In the genomic region with DNA sequence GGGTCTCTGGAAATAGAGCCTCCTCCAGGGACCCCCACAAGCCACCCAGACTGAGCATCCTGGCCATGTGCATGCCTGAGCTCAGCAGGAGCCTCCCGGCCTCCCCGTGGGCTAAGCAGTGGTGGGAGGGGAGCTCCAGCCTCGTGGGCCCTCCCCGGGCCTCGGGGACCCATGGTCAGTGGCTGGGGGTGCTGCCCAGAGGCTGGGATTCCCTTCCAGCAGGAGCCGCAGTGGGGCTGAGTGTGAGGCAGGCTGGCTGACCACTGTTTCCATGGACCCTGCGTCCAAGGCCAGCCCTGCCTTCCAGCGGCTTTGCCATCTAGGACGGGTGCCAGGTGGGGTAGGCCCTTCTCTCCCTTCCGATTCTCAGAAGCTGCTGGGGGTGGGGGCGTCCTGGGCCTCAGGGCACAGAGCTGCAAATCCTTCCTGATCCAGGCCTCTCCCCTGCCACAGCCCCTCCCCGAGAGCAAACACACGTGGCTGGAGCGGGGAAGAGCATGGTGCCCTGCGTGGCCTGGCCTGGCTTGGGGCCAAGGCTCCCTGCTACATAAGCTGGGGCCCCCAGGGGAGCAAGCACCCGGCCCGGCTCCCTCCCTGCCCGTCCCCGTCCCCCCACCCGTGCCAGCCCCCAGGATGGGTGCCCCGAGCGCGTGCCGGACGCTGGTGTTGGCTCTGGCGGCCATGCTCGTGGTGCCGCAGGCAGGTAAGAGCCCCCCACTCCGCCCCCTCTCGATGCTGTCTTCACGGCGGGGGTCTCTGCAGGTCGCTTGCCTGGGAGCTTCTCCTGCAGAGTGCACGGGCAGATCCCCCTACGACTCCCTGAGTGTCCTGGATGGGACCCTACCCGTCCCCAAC, we compare ENCODE assay signal across 19 cellular contexts. TPM values are rescaled to one million over a fixed set of nuclear protein-coding genes. Genes with fewer than 3 reads are reported as not detected.
DNase-seq lines count a peak whose midpoint lies in the region; ATAC-seq, FAIRE-seq and TF ChIP-seq lines count a peak whose summit lies in the region.
"Had no signal": no experiment of that assay in that cellular context is flagged by ENCODE, and none has a peak within 500 bp of the region (broad histone marks: within the 10 kb centered on the region; RNA-seq: fewer than 3 reads in every experiment).

A gene with protein sequence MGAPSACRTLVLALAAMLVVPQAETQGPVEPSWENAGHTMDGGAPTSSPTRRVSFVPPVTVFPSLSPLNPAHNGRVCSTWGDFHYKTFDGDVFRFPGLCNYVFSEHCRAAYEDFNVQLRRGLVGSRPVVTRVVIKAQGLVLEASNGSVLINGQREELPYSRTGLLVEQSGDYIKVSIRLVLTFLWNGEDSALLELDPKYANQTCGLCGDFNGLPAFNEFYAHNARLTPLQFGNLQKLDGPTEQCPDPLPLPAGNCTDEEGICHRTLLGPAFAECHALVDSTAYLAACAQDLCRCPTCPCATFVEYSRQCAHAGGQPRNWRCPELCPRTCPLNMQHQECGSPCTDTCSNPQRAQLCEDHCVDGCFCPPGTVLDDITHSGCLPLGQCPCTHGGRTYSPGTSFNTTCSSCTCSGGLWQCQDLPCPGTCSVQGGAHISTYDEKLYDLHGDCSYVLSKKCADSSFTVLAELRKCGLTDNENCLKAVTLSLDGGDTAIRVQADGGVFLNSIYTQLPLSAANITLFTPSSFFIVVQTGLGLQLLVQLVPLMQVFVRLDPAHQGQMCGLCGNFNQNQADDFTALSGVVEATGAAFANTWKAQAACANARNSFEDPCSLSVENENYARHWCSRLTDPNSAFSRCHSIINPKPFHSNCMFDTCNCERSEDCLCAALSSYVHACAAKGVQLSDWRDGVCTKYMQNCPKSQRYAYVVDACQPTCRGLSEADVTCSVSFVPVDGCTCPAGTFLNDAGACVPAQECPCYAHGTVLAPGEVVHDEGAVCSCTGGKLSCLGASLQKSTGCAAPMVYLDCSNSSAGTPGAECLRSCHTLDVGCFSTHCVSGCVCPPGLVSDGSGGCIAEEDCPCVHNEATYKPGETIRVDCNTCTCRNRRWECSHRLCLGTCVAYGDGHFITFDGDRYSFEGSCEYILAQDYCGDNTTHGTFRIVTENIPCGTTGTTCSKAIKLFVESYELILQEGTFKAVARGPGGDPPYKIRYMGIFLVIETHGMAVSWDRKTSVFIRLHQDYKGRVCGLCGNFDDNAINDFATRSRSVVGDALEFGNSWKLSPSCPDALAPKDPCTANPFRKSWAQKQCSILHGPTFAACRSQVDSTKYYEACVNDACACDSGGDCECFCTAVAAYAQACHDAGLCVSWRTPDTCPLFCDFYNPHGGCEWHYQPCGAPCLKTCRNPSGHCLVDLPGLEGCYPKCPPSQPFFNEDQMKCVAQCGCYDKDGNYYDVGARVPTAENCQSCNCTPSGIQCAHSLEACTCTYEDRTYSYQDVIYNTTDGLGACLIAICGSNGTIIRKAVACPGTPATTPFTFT (N-terminal part only) (plus strand): TSS at position 576 of the 855 bp plus-strand sequence. CDS start 58 bp downstream, at position 634.

- no peak for ATAC-seq in left ventricle myocardium superior

- DNase-seq in GM12892 (ENCODE audit: insufficient read length) (peak; percentile 25), NT2/D1 (ENCODE audit: low read depth, low spot score) (no peak), left ventricle myocardium superior (peak; percentile 29), SHP77 treated with DMSO at 0.1 percent for 48 hours (lab: John Stamatoyannopoulos, UW) (no peak), cortex of kidney (lab: John Stamatoyannopoulos, UW) (no peak), DMS53 treated with DMSO at 0.1 percent for 48 hours (lab: John Stamatoyannopoulos, UW; ENCODE audit: unreplicated experiment) (no peak), AG20443 (ENCODE audit: low spot score) (no peak)
- DNase-seq: activated T-cell treated with anti-CD3 and anti-CD28 coated beads, Interleukin-2, amount 50 U/mL, for 48 hours; CD4-positive, CD25-positive, alpha-beta regulatory T cell; midbrain; NCI-H1105 treated with DMSO at 0.1 percent for 48 hours; NCI-H226; stimulated activated CD4-positive, alpha-beta T cell treated with anti-CD3 and anti-CD28 coated beads, Interleukin-1b, Interleukin-23, amount 100 ng/mL, for 48 hours; T-helper 2 cell had no signal

- intact Hi-C loops in left ventricle myocardium superior (cut with micrococcal nuclease) = no loop called here

- no peak for FAIRE-seq in GM12892 (lab: Jason Lieb, UNC)
- FAIRE-seq: RCC 7860, urothelium cell line had no signal

- no peaks in the 10 kb centered on the region for H3K36me3 ChIP-seq in NT2/D1 (ENCODE audit: insufficient read depth, insufficient read length, low read length)
- H3K36me3 ChIP-seq in rectal smooth muscle tissue (ENCODE audit: control insufficient read depth, insufficient read depth, low read length) = no peaks in the 10 kb centered on the region
- H3K36me3 ChIP-seq: ascending aorta had no signal

- H3K9me3 ChIP-seq in NT2/D1 (ENCODE audit: insufficient read depth, low read length) = no peaks in the 10 kb centered on the region
- H3K9me3 ChIP-seq: ascending aorta had no signal

- H3K27ac ChIP-seq in rectal smooth muscle tissue (ENCODE audit: low read depth, low read length) = no peak within 1 kb of the TSS
- H3K27ac ChIP-seq: ascending aorta had no signal

- H3K9ac ChIP-seq in NT2/D1 (ENCODE audit: insufficient read length, low read depth) (peak within 1 kb of the TSS; percentile 32), rectal smooth muscle tissue (ENCODE audit: low read length) (no peak within 1 kb of the TSS)

- no peaks in the 10 kb centered on the region for H3K27me3 ChIP-seq in NT2/D1 (ENCODE audit: insufficient read depth, insufficient read length)
- peaks cover 2% of the 10 kb centered on the region for H3K27me3 ChIP-seq in rectal smooth muscle tissue (ENCODE audit: control insufficient read depth, insufficient read depth, low read length)
- H3K27me3 ChIP-seq: ascending aorta had no signal

- H3K4me1 ChIP-seq in NT2/D1 (ENCODE audit: insufficient read depth, insufficient read length) (peaks cover 30% of the 10 kb centered on the region), rectal smooth muscle tissue (ENCODE audit: control insufficient read depth, insufficient read depth, low read length) (no peaks in the 10 kb centered on the region)
- H3K4me1 ChIP-seq: ascending aorta had no signal

- H3K4me3 ChIP-seq in NT2/D1 (ENCODE audit: insufficient read length, low read depth) (no peak within 1 kb of the TSS), rectal smooth muscle tissue (ENCODE audit: low read length) (peak within 1 kb of the TSS; percentile 29)
- H3K4me3 ChIP-seq: ascending aorta had no signal

- TF ChIP-seq POLR2A in GM12892 (IDR thresholded peaks at IDR 0.05; ENCODE audit: low read depth, low read length) = no peak

RNA-seq across cellular contexts. Expression of the gene that starts here (rescaled TPM):
- polyA plus RNA-seq in GM12892 (2012; ENCODE audit: missing spikeins) = 0.02 TPM
- total RNA-seq in left ventricle myocardium superior = not detected
- total RNA-seq: CD4-positive, CD25-positive, alpha-beta regulatory T cell; progenitor cell of endocrine pancreas had no signal
- polyA plus RNA-seq: CD4-positive, CD25-positive, alpha-beta regulatory T cell had no signal

Comparison
In these comparisons a context has a peak if more than half of its experiments do, and no peak if none do; other contexts are left out.
1. Peak in DNase-seq in left ventricle myocardium superior; RNA of the gene not detected or under 1 TPM.